ENCODE assay signal across 1 cellular context in the genomic region with DNA sequence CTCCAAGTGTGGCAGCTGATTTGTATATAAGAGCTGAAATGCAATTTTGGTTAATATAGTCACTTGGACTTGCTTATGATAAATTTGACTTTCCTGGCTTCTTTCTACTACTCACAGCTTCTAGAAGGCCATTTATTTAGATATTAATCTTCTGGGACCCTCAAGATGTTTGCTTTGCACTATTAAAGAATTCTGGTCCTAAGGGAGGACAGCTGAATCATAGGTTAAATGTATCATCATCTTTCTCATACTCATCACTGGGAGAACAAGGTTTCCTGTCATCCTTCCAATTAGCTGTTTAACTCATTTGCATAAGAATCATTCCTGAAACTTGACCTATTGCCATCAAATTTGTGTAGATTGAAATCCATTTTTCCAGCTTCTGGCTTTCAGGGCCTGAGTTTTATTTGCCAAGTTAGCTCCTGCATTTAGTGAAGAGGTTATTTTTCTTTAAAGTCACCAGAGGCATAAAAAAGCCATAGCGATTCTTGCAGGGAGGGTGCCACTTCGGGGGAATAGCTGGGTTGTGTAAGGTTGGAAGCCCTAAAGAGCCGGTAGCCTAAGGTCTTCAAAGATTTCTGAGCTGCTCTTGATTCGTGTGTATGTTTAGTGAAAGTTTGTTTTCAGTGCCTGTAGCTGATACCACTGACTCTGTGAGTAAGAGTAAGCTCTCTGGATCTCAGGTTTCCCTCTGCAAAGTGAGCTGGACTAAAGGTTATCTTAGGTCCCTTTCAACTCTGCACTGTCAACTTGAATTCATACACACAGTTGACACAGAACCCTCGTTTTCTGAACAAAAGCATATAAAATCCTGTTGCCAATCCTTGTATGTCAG.
TF ChIP-seq lines count a peak whose summit lies in the region.

No MANE protein-coding gene starts in this region.

TF ChIP-seq in SK-N-SH treated with all-trans-retinoic acid at 6 μM for 48 hours, 23 proteins besides CTCF, POLR2A, EP300 and RAD21 (continued from another document):
- TF ChIP-seq, protein P1, sequence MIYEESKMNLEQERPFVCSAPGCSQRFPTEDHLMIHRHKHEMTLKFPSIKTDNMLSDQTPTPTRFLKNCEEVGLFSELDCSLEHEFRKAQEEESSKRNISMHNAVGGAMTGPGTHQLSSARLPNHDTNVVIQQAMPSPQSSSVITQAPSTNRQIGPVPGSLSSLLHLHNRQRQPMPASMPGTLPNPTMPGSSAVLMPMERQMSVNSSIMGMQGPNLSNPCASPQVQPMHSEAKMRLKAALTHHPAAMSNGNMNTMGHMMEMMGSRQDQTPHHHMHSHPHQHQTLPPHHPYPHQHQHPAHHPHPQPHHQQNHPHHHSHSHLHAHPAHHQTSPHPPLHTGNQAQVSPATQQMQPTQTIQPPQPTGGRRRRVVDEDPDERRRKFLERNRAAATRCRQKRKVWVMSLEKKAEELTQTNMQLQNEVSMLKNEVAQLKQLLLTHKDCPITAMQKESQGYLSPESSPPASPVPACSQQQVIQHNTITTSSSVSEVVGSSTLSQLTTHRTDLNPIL (CRISPR knock-in tag; IDR thresholded peaks at IDR 0.05; ENCODE audit: low read depth), result no peak
- TF ChIP-seq, protein P2, sequence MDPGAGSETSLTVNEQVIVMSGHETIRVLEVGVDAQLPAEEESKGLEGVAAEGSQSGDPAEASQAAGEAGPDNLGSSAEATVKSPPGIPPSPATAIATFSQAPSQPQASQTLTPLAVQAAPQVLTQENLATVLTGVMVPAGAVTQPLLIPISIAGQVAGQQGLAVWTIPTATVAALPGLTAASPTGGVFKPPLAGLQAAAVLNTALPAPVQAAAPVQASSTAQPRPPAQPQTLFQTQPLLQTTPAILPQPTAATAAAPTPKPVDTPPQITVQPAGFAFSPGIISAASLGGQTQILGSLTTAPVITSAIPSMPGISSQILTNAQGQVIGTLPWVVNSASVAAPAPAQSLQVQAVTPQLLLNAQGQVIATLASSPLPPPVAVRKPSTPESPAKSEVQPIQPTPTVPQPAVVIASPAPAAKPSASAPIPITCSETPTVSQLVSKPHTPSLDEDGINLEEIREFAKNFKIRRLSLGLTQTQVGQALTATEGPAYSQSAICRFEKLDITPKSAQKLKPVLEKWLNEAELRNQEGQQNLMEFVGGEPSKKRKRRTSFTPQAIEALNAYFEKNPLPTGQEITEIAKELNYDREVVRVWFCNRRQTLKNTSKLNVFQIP (CRISPR knock-in tag; IDR thresholded peaks at IDR 0.05; ENCODE audit: borderline replicate concordance, low read depth), result no peak
- TF ChIP-seq CSRNP3 (CRISPR knock-in tag; IDR thresholded peaks at IDR 0.05) (no peak), ISL1 (CRISPR knock-in tag; IDR thresholded peaks at IDR 0.05) (no peak), ZNF565 (CRISPR knock-in tag; conservative IDR thresholded peaks at IDR 0.05; ENCODE audit: low read depth) (no peak), PPARA (CRISPR knock-in tag; IDR thresholded peaks at IDR 0.05; ENCODE audit: borderline replicate concordance) (no peak), BACH2 (CRISPR knock-in tag; IDR thresholded peaks at IDR 0.05; ENCODE audit: borderline replicate concordance) (no peak), GLIS3 (CRISPR knock-in tag; IDR thresholded peaks at IDR 0.05) (no peak), TCF4 (CRISPR knock-in tag; IDR thresholded peaks at IDR 0.05; ENCODE audit: borderline replicate concordance) (no peak), SNAI2 (CRISPR knock-in tag; IDR thresholded peaks at IDR 0.05) (no peak), ARNTL (CRISPR knock-in tag; IDR thresholded peaks at IDR 0.05; ENCODE audit: borderline replicate concordance, low read depth) (no peak), ZC3H10 (CRISPR knock-in tag; IDR thresholded peaks at IDR 0.05) (no peak), TOX (CRISPR knock-in tag; IDR thresholded peaks at IDR 0.05; ENCODE audit: borderline replicate concordance) (no peak), OSR1 (CRISPR knock-in tag; IDR thresholded peaks at IDR 0.05) (no peak), ZFP3 (CRISPR knock-in tag; IDR thresholded peaks at IDR 0.05) (no peak), ZNF70 (CRISPR knock-in tag; IDR thresholded peaks at IDR 0.05) (no peak)
